ENCODE assay signal across 8 cellular contexts in the genomic region with DNA sequence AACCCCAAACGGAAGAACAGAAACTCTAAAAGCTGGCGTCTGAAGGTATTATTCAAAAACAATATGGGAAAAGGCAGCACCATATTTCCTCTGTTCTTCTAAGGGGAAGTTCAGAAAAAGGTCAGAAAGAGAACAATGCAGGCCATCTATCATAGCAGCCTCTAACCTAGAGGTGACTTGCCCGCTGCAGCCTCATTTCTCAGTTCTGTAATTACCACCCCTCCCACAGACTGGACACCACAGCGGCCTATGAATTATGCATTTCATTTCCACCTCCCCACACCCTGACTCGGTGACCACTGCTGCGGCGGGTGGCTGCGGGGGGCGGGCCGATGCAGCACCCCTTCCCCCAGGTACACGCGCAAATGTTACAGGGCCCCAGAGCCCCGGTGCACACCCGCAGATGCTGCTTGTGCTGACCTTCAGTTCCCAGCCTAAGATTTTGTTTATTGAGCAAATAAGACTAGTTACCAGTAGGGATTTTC.
DNase-seq lines count a peak whose midpoint lies in the region; ATAC-seq and TF ChIP-seq lines count a peak whose summit lies in the region.

No MANE protein-coding gene starts in this region.

- TF ChIP-seq CTCF in mesothelial cell of epicardium (IDR thresholded peaks at IDR 0.05; ENCODE audit: unreplicated experiment): no peak
- no peak for TF ChIP-seq CTCF in endothelial cell (IDR thresholded peaks at IDR 0.05; ENCODE audit: unreplicated experiment)

- DNase-seq in stimulated activated CD4-positive, alpha-beta T cell treated with anti-CD3 and anti-CD28 coated beads, Interleukin-15, amount 100 ng/mL, for 24 hours: peak; percentile 46
- DNase-seq in stimulated activated CD4-positive, alpha-beta T cell treated with anti-CD3 and anti-CD28 coated beads, Interleukin-4, amount 100 ng/mL, for 1 hour: no peak
- peak; percentile 79 for DNase-seq in activated CD4-positive, alpha-beta memory T cell treated with anti-CD3 and anti-CD28 coated beads for 36 hours
- DNase-seq in mesothelial cell of epicardium (ENCODE audit: low spot score in 2 of 2, unreplicated experiment in 2 of 2): no peak
- no peak for DNase-seq in endothelial cell (ENCODE audit: low spot score)
- DNase-seq in NCI-H187 treated with DMSO at 0.1 percent for 48 hours (lab: John Stamatoyannopoulos, UW): no peak
- no peak for DNase-seq in NCI-H2107 (lab: John Stamatoyannopoulos, UW)

- intact Hi-C loops in activated CD4-positive, alpha-beta memory T cell treated with anti-CD3 and anti-CD28 coated beads for 36 hours (cut with micrococcal nuclease): loop anchor here (1.0 to 5.0 kb wide), 3 partner anchors 24 to 268 kb away; no protein-coding TSS in a partner anchor

- H3K4me1 Mint-ChIP-seq in activated CD4-positive, alpha-beta memory T cell treated with anti-CD3 and anti-CD28 coated beads for 36 hours (ENCODE audit: low read depth): peaks cover 49% of the 10 kb centered on the region
- H3K4me1 Mint-ChIP-seq in mesothelial cell of epicardium (peaks cover 30% of the 10 kb centered on the region), endothelial cell (ENCODE audit: unreplicated experiment) (peaks cover 24% of the 10 kb centered on the region)

- peak overlapping the region; percentile 30 for H3K27ac Mint-ChIP-seq in activated CD4-positive, alpha-beta memory T cell treated with anti-CD3 and anti-CD28 coated beads for 36 hours
- peak overlapping the region; percentile 62 for H3K27ac Mint-ChIP-seq in mesothelial cell of epicardium
- H3K27ac Mint-ChIP-seq in endothelial cell (ENCODE audit: unreplicated experiment): no peak overlapping the region

- H3K27me3 Mint-ChIP-seq in activated CD4-positive, alpha-beta memory T cell treated with anti-CD3 and anti-CD28 coated beads for 36 hours: no peaks in the 10 kb centered on the region
- H3K27me3 Mint-ChIP-seq in mesothelial cell of epicardium (ENCODE audit: low read depth) (no peaks in the 10 kb centered on the region), endothelial cell (ENCODE audit: unreplicated experiment) (peaks cover 4% of the 10 kb centered on the region)

- H3K9me3 Mint-ChIP-seq in activated CD4-positive, alpha-beta memory T cell treated with anti-CD3 and anti-CD28 coated beads for 36 hours: no peaks in the 10 kb centered on the region
- H3K9me3 Mint-ChIP-seq in mesothelial cell of epicardium: no peaks in the 10 kb centered on the region
- H3K9me3 Mint-ChIP-seq in endothelial cell (ENCODE audit: unreplicated experiment): no peaks in the 10 kb centered on the region

- POLR2A ChIA-PET in activated CD4-positive, alpha-beta memory T cell treated with anti-CD3 and anti-CD28 coated beads for 36 hours (lab: Charles Lee): interaction anchor here (1.0 to 2.1 kb wide), 3 partner anchors 13 to 126 kb away, joined by 3 to 10 read pairs (median 3); no protein-coding TSS in a partner anchor

- H3K4me3 Mint-ChIP-seq in activated CD4-positive, alpha-beta memory T cell treated with anti-CD3 and anti-CD28 coated beads for 36 hours: peak overlapping the region; percentile 46
- H3K4me3 Mint-ChIP-seq in mesothelial cell of epicardium (no peak overlapping the region), endothelial cell (ENCODE audit: unreplicated experiment) (no peak overlapping the region)

- no peaks in the 10 kb centered on the region for H3K36me3 Mint-ChIP-seq in activated CD4-positive, alpha-beta memory T cell treated with anti-CD3 and anti-CD28 coated beads for 36 hours
- H3K36me3 Mint-ChIP-seq in mesothelial cell of epicardium (peaks cover 3% of the 10 kb centered on the region), endothelial cell (ENCODE audit: low read depth, unreplicated experiment) (peaks cover 4% of the 10 kb centered on the region)

- peak; percentile 93 for ATAC-seq in HG03066 (IDR thresholded peaks at IDR 0.05; ENCODE audit: low read depth, unreplicated experiment)

- CTCF ChIA-PET in activated CD4-positive, alpha-beta memory T cell treated with anti-CD3 and anti-CD28 coated beads for 36 hours (lab: Charles Lee): interaction anchor here (1.3 to 5.2 kb wide), 4 partner anchors 25 to 353 kb away, joined by 4 to 200 read pairs (median 18); a partner anchor contains a TSS

Comparison
In these comparisons a context has a peak if more than half of its experiments do, and no peak if none do; other contexts are left out.
1. DNase-seq: peak in stimulated activated CD4-positive, alpha-beta T cell treated with anti-CD3 and anti-CD28 coated beads, Interleukin-15, amount 100 ng/mL, for 24 hours (single experiment) and activated CD4-positive, alpha-beta memory T cell treated with anti-CD3 and anti-CD28 coated beads for 36 hours (single experiment); none in stimulated activated CD4-positive, alpha-beta T cell treated with anti-CD3 and anti-CD28 coated beads, Interleukin-4, amount 100 ng/mL, for 1 hour (single experiment), mesothelial cell of epicardium (0 of 2), endothelial cell (single experiment), NCI-H187 treated with DMSO at 0.1 percent for 48 hours (single experiment) and NCI-H2107 (single experiment).